9 cellular contexts compared by ENCODE assay signal in genomic region chr2:38722271-38723115, GRCh38. TPM values are rescaled to one million over a fixed set of nuclear protein-coding genes. Genes with fewer than 3 reads are reported as not detected.
A peak's percentile ranks its signal among the peaks of the same experiment; 100 is the strongest.
DNase-seq lines count a peak whose midpoint lies in the region; ATAC-seq and TF ChIP-seq lines count a peak whose summit lies in the region.
"Had no signal": no experiment of that assay in that cellular context is flagged by ENCODE, and none has a peak within 500 bp of the region (broad histone marks: within the 10 kb centered on the region; RNA-seq: fewer than 3 reads in every experiment).

No MANE protein-coding gene starts in this region.

- H3K27ac Mint-ChIP-seq in activated CD4-positive, alpha-beta T cell treated with anti-CD3 and anti-CD28 coated beads, Interleukin-2, amount 10 ng/mL, durations not matched to agents 24 days and 14 days = peak overlapping the region; percentile 91

- H3K9me3 Mint-ChIP-seq in activated CD4-positive, alpha-beta T cell treated with anti-CD3 and anti-CD28 coated beads, Interleukin-2, amount 10 ng/mL, durations not matched to agents 24 days and 14 days = peaks cover 8% of the 10 kb centered on the region

- H3K9me3 ChIP-seq in mucosa of descending colon = no peaks in the 10 kb centered on the region
- H3K9me3 ChIP-seq: neutrophil had no signal

- peak overlapping the region; percentile 67 for H3K4me3 Mint-ChIP-seq in activated CD4-positive, alpha-beta T cell treated with anti-CD3 and anti-CD28 coated beads, Interleukin-2, amount 10 ng/mL, durations not matched to agents 24 days and 14 days

- peaks cover 48% of the 10 kb centered on the region for H3K36me3 Mint-ChIP-seq in activated CD4-positive, alpha-beta T cell treated with anti-CD3 and anti-CD28 coated beads, Interleukin-2, amount 10 ng/mL, durations not matched to agents 24 days and 14 days (ENCODE audit: low read depth)

- intact Hi-C loops in activated CD4-positive, alpha-beta T cell treated with anti-CD3 and anti-CD28 coated beads, Interleukin-2, amount 10 ng/mL, durations not matched to agents 24 days and 14 days (cut with micrococcal nuclease) = loop anchor here (1.0 to 10.0 kb wide), 8 partner anchors 14 to 408 kb away; no protein-coding TSS in a partner anchor
- intact Hi-C loops in mucosa of descending colon (cut with DNase I, micrococcal nuclease) = loop anchor here in 1 of 2 donors (10.0 kb wide), 1 partner anchor 138 kb away; no protein-coding TSS in a partner anchor

- TF ChIP-seq CTCF in mucosa of descending colon (IDR thresholded peaks at IDR 0.05) = no peak

- H3K36me3 ChIP-seq in mucosa of descending colon (ENCODE audit: low read depth) = no peaks in the 10 kb centered on the region
- H3K36me3 ChIP-seq: neutrophil had no signal

- peak; percentile 75 for ATAC-seq in HG02571 (IDR thresholded peaks at IDR 0.05; ENCODE audit: unreplicated experiment)
- ATAC-seq in mucosa of descending colon = peak; percentile 26

- DNase-seq in GDM1 (lab: John Stamatoyannopoulos, UW) (peak; percentile 64), mucosa of descending colon (no peak), NCI-H526 treated with DMSO at 0.1 percent for 48 hours (lab: John Stamatoyannopoulos, UW) (no peak), NCI-H187 (lab: John Stamatoyannopoulos, UW) (no peak), LoVo (ENCODE audit: low spot score) (no peak), OCI-M1 (lab: John Stamatoyannopoulos, UW) (no peak)
- DNase-seq in activated CD4-positive, alpha-beta T cell treated with anti-CD3 and anti-CD28 coated beads, Interleukin-2, amount 10 ng/mL, durations not matched to agents 24 days and 14 days = peak; percentile 70

- no peak overlapping the region for H3K4me3 ChIP-seq in mucosa of descending colon

- no peaks in the 10 kb centered on the region for H3K4me1 ChIP-seq in mucosa of descending colon (ENCODE audit: low read depth)

- peaks cover 44% of the 10 kb centered on the region for H3K4me1 Mint-ChIP-seq in activated CD4-positive, alpha-beta T cell treated with anti-CD3 and anti-CD28 coated beads, Interleukin-2, amount 10 ng/mL, durations not matched to agents 24 days and 14 days

- H3K27me3 Mint-ChIP-seq in activated CD4-positive, alpha-beta T cell treated with anti-CD3 and anti-CD28 coated beads, Interleukin-2, amount 10 ng/mL, durations not matched to agents 24 days and 14 days = no peaks in the 10 kb centered on the region

RNA-seq across cellular contexts. Expression of gene SRSF7, which starts 28.7 kb away (rescaled TPM):
- 415 and 419 TPM in 2 replicates for total RNA-seq in activated CD4-positive, alpha-beta T cell treated with anti-CD3 and anti-CD28 coated beads, Interleukin-2, amount 10 ng/mL, durations not matched to agents 24 days and 14 days
- total RNA-seq in mucosa of descending colon = 100 to 1,000 TPM in 2 of 3 donors, 10 to 100 TPM in 1; 91.3 to 130 (median 113) TPM

RNA-seq across cellular contexts. Expression of gene GEMIN6, which starts 55.5 kb away (rescaled TPM):
- 35.8 and 36.7 TPM in 2 replicates for total RNA-seq in activated CD4-positive, alpha-beta T cell treated with anti-CD3 and anti-CD28 coated beads, Interleukin-2, amount 10 ng/mL, durations not matched to agents 24 days and 14 days
- total RNA-seq in mucosa of descending colon = 10 to 100 TPM in 1 of 3 donors, 1 to 10 TPM in 2; 6.4 to 11.5 (median 7.5) TPM

RNA-seq across cellular contexts. Expression of gene GALM, which starts 56.6 kb away (rescaled TPM):
- 56.0 and 57.4 TPM in 2 replicates for total RNA-seq in activated CD4-positive, alpha-beta T cell treated with anti-CD3 and anti-CD28 coated beads, Interleukin-2, amount 10 ng/mL, durations not matched to agents 24 days and 14 days
- total RNA-seq in mucosa of descending colon = 10 to 100 TPM; 27.0 to 62.7 (median 58.0) TPM

Comparison
In these comparisons a context has a peak if more than half of its experiments do, and no peak if none do; other contexts are left out.
1. DNase-seq: peak in GDM1 (single experiment) and activated CD4-positive, alpha-beta T cell treated with anti-CD3 and anti-CD28 coated beads, Interleukin-2, amount 10 ng/mL, durations not matched to agents 24 days and 14 days (single experiment); none in mucosa of descending colon (0 of 3), NCI-H526 treated with DMSO at 0.1 percent for 48 hours (single experiment), NCI-H187 (0 of 2), LoVo (single experiment) and OCI-M1 (single experiment).